17 cellular contexts compared by ENCODE assay signal in the genomic region with DNA sequence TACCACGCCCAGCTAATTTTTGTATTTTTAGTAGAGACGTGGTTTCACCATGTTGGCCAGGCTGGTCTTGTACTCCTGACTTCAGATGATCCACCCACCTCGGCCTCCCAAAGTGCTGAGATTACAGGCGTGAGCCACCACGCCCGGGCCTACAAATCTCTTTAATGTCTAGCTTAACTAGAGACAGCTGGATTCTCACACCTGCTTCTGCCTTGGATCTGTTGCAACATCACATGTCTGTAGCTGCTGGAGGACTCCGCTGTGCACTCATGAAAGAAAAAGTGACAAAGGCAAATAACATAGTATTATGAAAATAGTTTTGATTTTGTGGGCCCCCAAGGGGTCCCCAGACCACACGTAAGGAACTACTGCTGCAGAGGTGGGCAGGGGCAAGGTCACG.
DNase-seq lines count a peak whose midpoint lies in the region; ATAC-seq, FAIRE-seq and TF ChIP-seq lines count a peak whose summit lies in the region.
"Had no signal": no experiment of that assay in that cellular context is flagged by ENCODE, and none has a peak within 500 bp of the region (broad histone marks: within the 10 kb centered on the region; RNA-seq: fewer than 3 reads in every experiment).

No MANE protein-coding gene starts in this region.

- H3K9ac ChIP-seq in HepG2 (ENCODE audit: insufficient read depth, low read depth, low read length): no peak overlapping the region
- H3K9ac ChIP-seq: SK-N-SH had no signal

- no peaks in the 10 kb centered on the region for H3K36me3 ChIP-seq in SJSA1
- H3K36me3 ChIP-seq in HepG2 (replicated peaks in 1 of 2; ENCODE audit: control insufficient read depth in 1 of 2, insufficient read depth in 2 of 2, low read length in 2 of 2): no peaks in the 10 kb centered on the region
- H3K36me3 ChIP-seq in suprapubic skin: no peaks in the 10 kb centered on the region

- H3K9me3 ChIP-seq in SJSA1 (replicated peaks) (no peaks in the 10 kb centered on the region), HepG2 (ENCODE audit: low read length) (no peaks in the 10 kb centered on the region), suprapubic skin (no peaks in the 10 kb centered on the region)
- H3K9me3 ChIP-seq: SK-N-SH had no signal

- CTCF ChIA-PET in HepG2 (lab: Yijun Ruan, JAX; ENCODE audit: low intra/inter-chr PET ratio, low total read pairs): interaction anchor here (1.3 kb wide), 1 partner anchor 135 kb away, joined by 3 read pairs; no protein-coding TSS in a partner anchor

- no peaks in the 10 kb centered on the region for H3K79me2 ChIP-seq in HepG2 (ENCODE audit: insufficient read depth, low read length)

- TF ChIP-seq POLR2A in HepG2 (IDR thresholded peaks at IDR 0.05; ENCODE audit: insufficient read depth in 1 of 2, low read depth in 2 of 2, low read length in 2 of 2): no peak
- TF ChIP-seq POLR2A in suprapubic skin (IDR thresholded peaks at IDR 0.05): no peak

- TF ChIP-seq EP300 in HepG2 (IDR thresholded peaks at IDR 0.05; ENCODE audit: low read depth in 2 of 2, low read length in 2 of 2) (no peak), HepG2 (CRISPR knock-in tag; IDR thresholded peaks at IDR 0.05; ENCODE audit: borderline replicate concordance) (no peak), suprapubic skin (IDR thresholded peaks at IDR 0.05) (no peak)

- TF ChIP-seq RAD21 in HepG2 (CRISPR knock-in tag; IDR thresholded peaks at IDR 0.05): no peak

- TF ChIP-seq CTCF in HepG2 (CRISPR knock-in tag; IDR thresholded peaks at IDR 0.05): no peak
- TF ChIP-seq CTCF in omental fat pad (IDR thresholded peaks at IDR 0.05): no peak
- TF ChIP-seq CTCF in suprapubic skin (IDR thresholded peaks at IDR 0.05): no peak

- H3K27me3 ChIP-seq in SJSA1 (replicated peaks) (no peaks in the 10 kb centered on the region), HepG2 (ENCODE audit: control insufficient read depth in 1 of 2, insufficient read depth in 2 of 2, low read length in 2 of 2) (no peaks in the 10 kb centered on the region), suprapubic skin (no peaks in the 10 kb centered on the region)

- DNase-seq in Caki2 (ENCODE audit: low read depth) (peak; percentile 30), SJSA1 (ENCODE audit: low read depth in 1 of 2, low spot score in 2 of 2) (no peak), HepG2 (ENCODE audit: low spot score) (no peak), omental fat pad (ENCODE audit: low spot score) (no peak), suprapubic skin (ENCODE audit: low spot score in 2 of 2) (no peak), NCI-H1436 (lab: John Stamatoyannopoulos, UW) (no peak)
- peak; percentile 66 for DNase-seq in Jurkat, Clone E6-1 (ENCODE audit: low read depth, low spot score)
- DNase-seq: CD8-positive, alpha-beta memory T cell; DMS 273 treated with DMSO at 0.1 percent for 48 hours; H9; NCI-H1105 treated with DMSO at 0.1 percent for 48 hours; NCI-H187 treated with DMSO at 0.1 percent for 48 hours; NCI-H446; NCI-H748 treated with DMSO at 0.1 percent for 48 hours; SK-N-SH had no signal

- H3K4me2 ChIP-seq in HepG2 (ENCODE audit: low read depth, low read length): no peak overlapping the region; the same call in 1 of the 2 replicates
- H3K4me2 ChIP-seq: SK-N-SH had no signal

- peaks cover 57% of the 10 kb centered on the region for H3K4me1 ChIP-seq in SJSA1 (replicated peaks)
- peaks cover 37% of the 10 kb centered on the region for H3K4me1 ChIP-seq in HepG2 (ENCODE audit: insufficient read depth, low read length)
- H3K4me1 ChIP-seq in suprapubic skin: peaks cover 27% of the 10 kb centered on the region

- no peak overlapping the region for H3K4me3 ChIP-seq in Jurkat, Clone E6-1 (ENCODE audit: low read length)
- H3K4me3 ChIP-seq in SJSA1: no peak overlapping the region
- H3K4me3 ChIP-seq in HepG2 (replicated peaks in 1 of 3; ENCODE audit: insufficient read depth in 1 of 3, low read depth in 2 of 3, low read length in 3 of 3): no peak overlapping the region
- H3K4me3 ChIP-seq in suprapubic skin: no peak overlapping the region
- H3K4me3 ChIP-seq: K562 had no signal

- FAIRE-seq in HepG2 (lab: Jason Lieb, UNC): no peak
- FAIRE-seq: K562 had no signal

- BruUV-seq in HepG2 (replicated peaks; lab: Mats Ljungman, UMichigan): no TSS peak

- no peak overlapping the region for H2AFZ ChIP-seq in HepG2 (ENCODE audit: low read length)

- 43% methylated on average over 9 of the region's 9 CpGs for WGBS in HepG2 (ENCODE audit: low lambda C conversion rate)
- WGBS in suprapubic skin: 88% methylated on average over 9 of the region's 9 CpGs

- in situ Hi-C loops in Caki2 (cut with HindIII; ENCODE audit: low pct_unique_long_range_greater_than_20kb, low sequenced_read_pairs) (no loop called here), HepG2 (cut with HindIII; ENCODE audit: extremely low pct_ligation_motif_present, low pct_unique_long_range_greater_than_20kb) (no loop called here)

- ATAC-seq in HepG2 (peak; percentile 24), omental fat pad (ENCODE audit: low FRiP score) (no peak), GM21360 (IDR thresholded peaks at IDR 0.05; ENCODE audit: unreplicated experiment) (no peak)
- ATAC-seq: K562 had no signal

- intact Hi-C loops in HepG2 (cut with micrococcal nuclease; ENCODE audit: unreplicated experiment): no loop called here

- no peaks in the 10 kb centered on the region for H4K20me1 ChIP-seq in HepG2 (ENCODE audit: insufficient read depth, low read length)

- POLR2A ChIA-PET in HepG2 (lab: Yijun Ruan, JAX): interaction anchor here (1.1 to 2.0 kb wide), 3 partner anchors 24 to 101 kb away, joined by 3 to 6 read pairs (median 4); no protein-coding TSS in a partner anchor

- H3K27ac ChIP-seq in SJSA1 (peak overlapping the region; percentile 49), HepG2 (ENCODE audit: extremely low read length, insufficient read depth, low read length) (no peak overlapping the region), suprapubic skin (no peak overlapping the region)

TF ChIP-seq in HepG2, 621 proteins besides CTCF, POLR2A, EP300 and RAD21:
- TF ChIP-seq CEBPB (IDR thresholded peaks at IDR 0.05; ENCODE audit: borderline replicate concordance, low read depth, low read length): peak; percentile 51; the same call in 1 of the 2 replicates
- no peak for TF ChIP-seq ZNF644 (CRISPR knock-in tag; IDR thresholded peaks at IDR 0.05; ENCODE audit: low read depth)
TF ChIP-seq in HepG2: peak in this region for 1.

Comparison
In these comparisons a context has a peak if more than half of its experiments do, and no peak if none do; other contexts are left out.
1. DNase-seq: peak in Caki2 (single experiment) and Jurkat, Clone E6-1 (single experiment); none in SJSA1 (0 of 2), HepG2 (single experiment), omental fat pad (single experiment), suprapubic skin (0 of 2) and NCI-H1436 (single experiment).